In genomic region chr21:26769613-26770188, GRCh38 we compare ENCODE assay signal across 8 cellular contexts.
A peak's percentile ranks its signal among the peaks of the same experiment; 100 is the strongest.
DNase-seq lines count a peak whose midpoint lies in the region; ATAC-seq and TF ChIP-seq lines count a peak whose summit lies in the region.

No MANE protein-coding gene starts in this region.

- no peak overlapping the region for H2AFZ ChIP-seq in osteoblast (ENCODE audit: low read length)

- H3K4me3 ChIP-seq in colonic mucosa (no peak overlapping the region), osteoblast (ENCODE audit: insufficient read depth, low read length) (no peak overlapping the region)
- no peak overlapping the region for H3K4me3 ChIP-seq in effector memory CD4-positive, alpha-beta T cell (ENCODE audit: insufficient read depth, low read depth, low read length, poor library complexity, severe bottlenecking)

- H3K27me3 ChIP-seq in colonic mucosa (no peaks in the 10 kb centered on the region), osteoblast (ENCODE audit: insufficient read depth, low read length) (no peaks in the 10 kb centered on the region)
- H3K27me3 ChIP-seq in effector memory CD4-positive, alpha-beta T cell (replicated peaks; ENCODE audit: control insufficient read depth, insufficient read depth, low read length, poor library complexity, severe bottlenecking) = no peaks in the 10 kb centered on the region

- H4K20me1 ChIP-seq in osteoblast (ENCODE audit: insufficient read depth, low read length) = no peaks in the 10 kb centered on the region

- peak; percentile 8 for DNase-seq in GF-D8 (lab: John Stamatoyannopoulos, UW)
- peak; percentile 23 to 62 for DNase-seq in NCI-H446 (lab: John Stamatoyannopoulos, UW)
- no peak for DNase-seq in colonic mucosa
- peak; percentile 77 for DNase-seq in osteoblast (ENCODE audit: insufficient read length, low spot score, missing footprints)
- DNase-seq in islet precursor cell = no peak
- no peak for DNase-seq in effector memory CD4-positive, alpha-beta T cell

- H3K9me3 ChIP-seq in colonic mucosa (no peaks in the 10 kb centered on the region), osteoblast (ENCODE audit: low read depth, low read length) (no peaks in the 10 kb centered on the region)
- H3K9me3 ChIP-seq in effector memory CD4-positive, alpha-beta T cell (ENCODE audit: control insufficient read depth, low read length) = no peaks in the 10 kb centered on the region

- H3K27ac ChIP-seq in colonic mucosa (no peak overlapping the region), osteoblast (ENCODE audit: low read depth, low read length) (no peak overlapping the region)
- H3K27ac ChIP-seq in effector memory CD4-positive, alpha-beta T cell (ENCODE audit: insufficient read depth, low read length, poor library complexity, severe bottlenecking) = no peak overlapping the region

- H3K4me1 ChIP-seq in colonic mucosa = no peaks in the 10 kb centered on the region
- H3K4me1 ChIP-seq in osteoblast (ENCODE audit: insufficient read depth, low read length) = no peaks in the 10 kb centered on the region
- H3K4me1 ChIP-seq in effector memory CD4-positive, alpha-beta T cell (ENCODE audit: control insufficient read depth, insufficient read depth, low read length, poor library complexity, severe bottlenecking) = no peaks in the 10 kb centered on the region

- no peak overlapping the region for H3K4me2 ChIP-seq in osteoblast (ENCODE audit: insufficient read depth, low read length)

- TF ChIP-seq CTCF in colonic mucosa (IDR thresholded peaks at IDR 0.05) = peak; percentile 35
- peak; percentile 65 for TF ChIP-seq CTCF in osteoblast (IDR thresholded peaks at IDR 0.05; ENCODE audit: extremely low read depth, low read depth, low read length)

- H3K36me3 ChIP-seq in colonic mucosa = no peaks in the 10 kb centered on the region
- H3K36me3 ChIP-seq in osteoblast (ENCODE audit: insufficient read depth, low read length) = no peaks in the 10 kb centered on the region
- no peaks in the 10 kb centered on the region for H3K36me3 ChIP-seq in effector memory CD4-positive, alpha-beta T cell (ENCODE audit: control insufficient read depth, insufficient read depth, low read length)

- no peaks in the 10 kb centered on the region for H3K79me2 ChIP-seq in osteoblast (ENCODE audit: insufficient read depth, low read length)

- ATAC-seq in GM18517 (IDR thresholded peaks at IDR 0.05; ENCODE audit: unreplicated experiment) (no peak), GM21825 (IDR thresholded peaks at IDR 0.05; ENCODE audit: unreplicated experiment) (no peak)

- intact Hi-C loops in colonic mucosa (cut with DNase I) = loop anchor here (5.0 kb wide), 1 partner anchor 78 kb away; the partner anchor contains the start of gene ADAMTS1

- H3K9ac ChIP-seq in colonic mucosa (ENCODE audit: low read depth in 2 of 2, low read length in 2 of 2) = no peak overlapping the region

Comparison
In these comparisons a context has a peak if more than half of its experiments do, and no peak if none do; other contexts are left out.
1. DNase-seq: peak in GF-D8 (single experiment), NCI-H446 (2 of 2) and osteoblast (single experiment); none in colonic mucosa (single experiment), islet precursor cell (single experiment) and effector memory CD4-positive, alpha-beta T cell (0 of 3).